39 cellular contexts compared by ENCODE assay signal in genomic region chr11:41779401-41779960, GRCh38.
"Had no signal": no experiment of that assay in that cellular context is flagged by ENCODE, and none has a peak within 500 bp of the region (broad histone marks: within the 10 kb centered on the region; RNA-seq: fewer than 3 reads in every experiment).

No MANE protein-coding gene starts in this region.

- H3K36me3 ChIP-seq: ascending aorta, Peyer's patch, WERI-Rb-1 had no signal

- DNase-seq: activated CD4-positive, alpha-beta memory T cell treated with anti-CD3 and anti-CD28 coated beads, Interleukin-2, amount 10 ng/mL, durations not matched to agents 7 days and 5 days; activated CD4-positive, alpha-beta T cell treated with anti-CD3 and anti-CD28 coated beads for 1 hour; activated CD4-positive, alpha-beta T cell treated with anti-CD3 and anti-CD28 coated beads for 48 hours; activated CD4-positive, CD25-positive, alpha-beta regulatory T cell; activated CD8-positive, alpha-beta memory T cell treated with anti-CD3 and anti-CD28 coated beads for 24 hours; activated CD8-positive, alpha-beta memory T cell treated with anti-CD3 and anti-CD28 coated beads, Interleukin-2, amount 10 ng/mL, durations not matched to agents 7 days and 5 days; activated effector memory CD4-positive, alpha-beta T cell treated with anti-CD3 and anti-CD28 coated beads, Interleukin-2, amount 50 U/mL, for 16 hours; activated naive CD4-positive, alpha-beta T cell; activated naive CD4-positive, alpha-beta T cell treated with anti-CD3 and anti-CD28 coated beads, Interleukin-2, amount 50 U/mL, for 16 hours; activated naive CD8-positive, alpha-beta T cell treated with anti-CD3 and anti-CD28 coated beads for 36 hours; activated T-cell treated with anti-CD3 and anti-CD28 coated beads, Interleukin-2, amount 50 U/mL, for 1 hour; activated T-cell treated with anti-CD3 and anti-CD28 coated beads, Interleukin-2, amount 50 U/mL, for 72 hours; amniotic stem cell; cerebellar nuclear complex; Karpas-422; MM.1S; MV-4-11; NCI-H1092; NCI-H146; NCI-H187; NCI-H2029 treated with DMSO at 0.1 percent for 48 hours; NCI-H2107; NCI-H2171; NCI-H510A; NCI-H526; NCI-H748 treated with DMSO at 0.1 percent for 48 hours; NK-92 treated with Interleukin-12 subunit alpha and Interleukin-12 subunit beta, amount 100 ng/mL, for 24 hours; PC-3; Peyer's patch; SIG-M5; SW 1271; T-helper 1 cell; T-helper 2 cell; T-helper 9 cell; WERI-Rb-1 had no signal

- H3K27me3 Mint-ChIP-seq: activated CD4-positive, alpha-beta memory T cell treated with anti-CD3 and anti-CD28 coated beads, Interleukin-2, amount 10 ng/mL, durations not matched to agents 7 days and 5 days; activated CD8-positive, alpha-beta memory T cell treated with anti-CD3 and anti-CD28 coated beads, Interleukin-2, amount 10 ng/mL, durations not matched to agents 7 days and 5 days; activated naive CD8-positive, alpha-beta T cell treated with anti-CD3 and anti-CD28 coated beads for 36 hours; activated T-helper 17 cell treated with anti-CD3 and anti-CD28 coated beads, Interleukin-2, amount 50 U/mL, for 72 hours had no signal

- H3K27ac ChIP-seq: ascending aorta, RWPE1, WERI-Rb-1 had no signal

- H3K4me1 ChIP-seq: ascending aorta had no signal

- H3K4me3 ChIP-seq: ascending aorta, Peyer's patch had no signal

- H3K36me3 Mint-ChIP-seq: activated CD8-positive, alpha-beta memory T cell treated with anti-CD3 and anti-CD28 coated beads, Interleukin-2, amount 10 ng/mL, durations not matched to agents 7 days and 5 days; activated naive CD8-positive, alpha-beta T cell treated with anti-CD3 and anti-CD28 coated beads for 36 hours had no signal

- H3K4me3 Mint-ChIP-seq: activated CD4-positive, alpha-beta memory T cell treated with anti-CD3 and anti-CD28 coated beads, Interleukin-2, amount 10 ng/mL, durations not matched to agents 7 days and 5 days; activated CD8-positive, alpha-beta memory T cell treated with anti-CD3 and anti-CD28 coated beads, Interleukin-2, amount 10 ng/mL, durations not matched to agents 7 days and 5 days; activated naive CD8-positive, alpha-beta T cell treated with anti-CD3 and anti-CD28 coated beads for 36 hours; activated T-cell treated with anti-CD3 and anti-CD28 coated beads, Interleukin-2, amount 50 U/mL, for 72 hours; activated T-helper 17 cell treated with anti-CD3 and anti-CD28 coated beads, Interleukin-2, amount 50 U/mL, for 72 hours had no signal

- H3K4me1 Mint-ChIP-seq: activated CD4-positive, alpha-beta memory T cell treated with anti-CD3 and anti-CD28 coated beads, Interleukin-2, amount 10 ng/mL, durations not matched to agents 7 days and 5 days; activated CD8-positive, alpha-beta memory T cell treated with anti-CD3 and anti-CD28 coated beads, Interleukin-2, amount 10 ng/mL, durations not matched to agents 7 days and 5 days; activated naive CD8-positive, alpha-beta T cell treated with anti-CD3 and anti-CD28 coated beads for 36 hours; activated T-helper 17 cell treated with anti-CD3 and anti-CD28 coated beads, Interleukin-2, amount 50 U/mL, for 72 hours had no signal

- H3K27me3 ChIP-seq: ascending aorta, Peyer's patch had no signal

- H3K27ac Mint-ChIP-seq: activated CD4-positive, alpha-beta memory T cell treated with anti-CD3 and anti-CD28 coated beads, Interleukin-2, amount 10 ng/mL, durations not matched to agents 7 days and 5 days; activated CD8-positive, alpha-beta memory T cell treated with anti-CD3 and anti-CD28 coated beads, Interleukin-2, amount 10 ng/mL, durations not matched to agents 7 days and 5 days; activated naive CD8-positive, alpha-beta T cell treated with anti-CD3 and anti-CD28 coated beads for 36 hours; activated T-cell treated with anti-CD3 and anti-CD28 coated beads, Interleukin-2, amount 50 U/mL, for 72 hours; activated T-helper 17 cell treated with anti-CD3 and anti-CD28 coated beads, Interleukin-2, amount 50 U/mL, for 72 hours had no signal

- ATAC-seq: activated CD8-positive, alpha-beta memory T cell treated with anti-CD3 and anti-CD28 coated beads, Interleukin-2, amount 10 ng/mL, durations not matched to agents 7 days and 5 days; activated T-cell treated with anti-CD3 and anti-CD28 coated beads, Interleukin-2, amount 50 U/mL, for 72 hours; activated T-helper 17 cell treated with anti-CD3 and anti-CD28 coated beads, Interleukin-2, amount 50 U/mL, for 72 hours; PC-3; Right ventricle myocardium inferior had no signal
